In the genomic region with DNA sequence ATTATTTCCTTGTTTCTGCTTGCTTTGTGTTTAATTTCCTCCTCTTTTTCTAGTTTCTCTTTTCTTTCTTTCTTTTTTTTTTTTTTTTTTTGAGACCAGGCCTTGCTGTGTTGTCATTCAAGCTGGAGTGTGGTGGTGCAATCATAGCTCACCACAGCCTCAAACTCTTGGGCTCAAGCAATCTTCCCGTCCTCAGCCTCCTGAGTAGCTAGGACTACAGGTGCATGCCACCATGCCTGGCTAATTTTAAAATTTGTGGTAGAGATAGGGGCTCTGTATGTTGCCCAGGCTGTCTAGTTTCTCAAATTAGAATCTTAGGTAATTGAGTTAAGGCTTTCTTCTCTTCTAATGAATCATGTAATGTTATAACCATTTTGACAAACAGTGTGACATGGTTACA, we compare ENCODE assay signal across 1 cellular context.
TF ChIP-seq lines count a peak whose summit lies in the region.

No MANE protein-coding gene starts in this region.

TF ChIP-seq in GM12878, 131 proteins besides CTCF, POLR2A, EP300 and RAD21:
- TF ChIP-seq HDAC6 (IDR thresholded peaks at IDR 0.05; ENCODE audit: unreplicated experiment), result no peak
- no peak for TF ChIP-seq GATAD2B (conservative IDR thresholded peaks at IDR 0.05; ENCODE audit: low read depth)
- no peak for TF ChIP-seq RELA (IDR thresholded peaks at IDR 0.05; ENCODE audit: borderline replicate concordance, partially characterized antibody)
- no peak for TF ChIP-seq YBX1 (IDR thresholded peaks at IDR 0.05)
- TF ChIP-seq MEF2B (IDR thresholded peaks at IDR 0.05; ENCODE audit: partially characterized antibody, poor library complexity, severe bottlenecking), result no peak
- TF ChIP-seq MTA3 (IDR thresholded peaks at IDR 0.05; ENCODE audit: borderline replicate concordance, low read length), result no peak
- no peak for TF ChIP-seq RCOR1 (conservative IDR thresholded peaks at IDR 0.05; ENCODE audit: low read depth, low read length)
- no peak for TF ChIP-seq ETV6 (conservative IDR thresholded peaks at IDR 0.05 in 1 of 2, IDR thresholded peaks at IDR 0.05 in 1 of 2; ENCODE audit: borderline replicate concordance in 1 of 2, low read depth in 1 of 2)
- TF ChIP-seq IRF4 (IDR thresholded peaks at IDR 0.05; ENCODE audit: low read depth, low read length), result no peak
- TF ChIP-seq ATF7 (IDR thresholded peaks at IDR 0.05; ENCODE audit: low read depth), result no peak
- TF ChIP-seq CBX5 (IDR thresholded peaks at IDR 0.05; ENCODE audit: low read depth), result no peak
